Comparison of ENCODE assay signal across 12 cellular contexts in the genomic region with DNA sequence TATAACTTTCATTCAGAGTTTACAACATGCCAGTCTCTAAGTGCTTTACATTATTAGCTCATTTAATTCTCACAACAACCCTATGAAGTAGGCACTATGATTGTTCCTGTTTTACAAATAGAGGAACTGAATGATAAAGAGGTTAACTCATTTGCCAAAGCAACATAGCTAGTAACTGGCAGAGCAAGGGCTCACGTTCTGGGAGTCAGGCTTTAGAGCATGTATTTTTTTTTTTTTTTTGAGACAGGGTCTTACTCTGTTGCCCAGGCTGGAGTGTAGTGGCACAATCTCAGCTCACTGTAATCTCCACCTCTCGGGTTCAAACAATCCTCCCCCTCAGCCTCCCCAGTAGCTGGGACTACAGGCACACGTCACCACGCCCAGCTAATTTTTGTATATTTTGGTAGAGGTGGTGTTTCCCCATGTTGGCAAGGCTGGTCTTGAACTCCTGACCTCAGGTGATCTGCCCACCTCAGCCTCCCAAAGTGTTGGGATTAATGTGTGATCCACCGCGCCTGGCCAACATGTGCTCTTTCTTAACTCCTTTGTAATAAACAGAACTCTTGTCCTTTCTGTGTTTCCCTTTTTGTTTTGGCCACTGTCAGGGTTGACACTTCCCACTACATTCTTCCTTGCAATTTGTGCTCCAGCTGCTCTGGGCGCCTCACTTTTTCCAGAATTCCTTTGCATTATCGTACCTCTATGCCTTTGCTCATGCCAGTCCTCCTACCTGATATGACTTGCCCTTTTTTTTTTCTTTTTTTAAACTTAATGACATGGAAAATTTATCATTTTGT. TPM values are rescaled to one million over a fixed set of nuclear protein-coding genes. Genes with fewer than 3 reads are reported as not detected.
DNase-seq lines count a peak whose midpoint lies in the region; FAIRE-seq and TF ChIP-seq lines count a peak whose summit lies in the region.
"Had no signal": no experiment of that assay in that cellular context is flagged by ENCODE, and none has a peak within 500 bp of the region (broad histone marks: within the 10 kb centered on the region; RNA-seq: fewer than 3 reads in every experiment).

No MANE protein-coding gene starts in this region.

- H3K36me3 ChIP-seq in fibroblast of lung (ENCODE audit: control insufficient read depth, insufficient read depth, low read length) (no peaks in the 10 kb centered on the region), stomach smooth muscle (ENCODE audit: control insufficient read depth in 2 of 2, insufficient read depth in 2 of 2, low read length in 2 of 2) (no peaks in the 10 kb centered on the region)

- H2AFZ ChIP-seq in fibroblast of lung (ENCODE audit: low read length), result no peak overlapping the region

- H3K9me3 ChIP-seq in fibroblast of lung (ENCODE audit: control insufficient read depth, insufficient read depth, low read depth, low read length), result no peaks in the 10 kb centered on the region
- H3K9me3 ChIP-seq in stomach smooth muscle (ENCODE audit: control insufficient read depth in 2 of 2, low read length in 2 of 2), result no peaks in the 10 kb centered on the region

- H3K4me3 ChIP-seq in fibroblast of lung (replicated peaks in 1 of 4; ENCODE audit: control extremely low read depth in 1 of 4, insufficient read depth in 1 of 4, low read depth in 3 of 4, low read length in 4 of 4) (no peak overlapping the region), stomach smooth muscle (ENCODE audit: low read length in 2 of 2) (no peak overlapping the region)

- H3K27me3 ChIP-seq in fibroblast of lung (ENCODE audit: control insufficient read depth, insufficient read depth, low read length) (no peaks in the 10 kb centered on the region), stomach smooth muscle (ENCODE audit: control insufficient read depth in 1 of 2, insufficient read depth in 2 of 2, low read length in 2 of 2) (no peaks in the 10 kb centered on the region)

- no peak for TF ChIP-seq CTCF in fibroblast of lung (conservative IDR thresholded peaks at IDR 0.05 in 1 of 2, IDR thresholded peaks at IDR 0.05 in 1 of 2; ENCODE audit: low read depth in 1 of 2, low read length in 2 of 2)
- no peak for TF ChIP-seq CTCF in D721Med (IDR thresholded peaks at IDR 0.05; ENCODE audit: insufficient read depth, missing control alignments)

- no peaks in the 10 kb centered on the region for H3K79me2 ChIP-seq in fibroblast of lung (ENCODE audit: control insufficient read depth, insufficient read depth, low read length)

- H3K9ac ChIP-seq in fibroblast of lung (ENCODE audit: insufficient read depth, low read length) (no peak overlapping the region), stomach smooth muscle (ENCODE audit: low read length in 2 of 2) (peak overlapping the region in 1 of 2 donors; percentile 2)

- H3K4me2 ChIP-seq in fibroblast of lung (ENCODE audit: extremely low read depth, insufficient read depth, low read length), result peak overlapping the region; percentile 42

- no peak for FAIRE-seq in D721Med (lab: Jason Lieb, UNC)
- FAIRE-seq: H54 had no signal

- DNase-seq in Kasumi-1 (lab: John Stamatoyannopoulos, UW) (peak; percentile 40 to 69), SKM-1 treated with dmso at 0.1 percent for 144 hours (lab: John Stamatoyannopoulos, UW; ENCODE audit: unreplicated experiment) (peak; percentile 74), fibroblast of lung (ENCODE audit: low read depth in 2 of 2) (no peak), NCI-H69 (lab: John Stamatoyannopoulos, UW) (no peak), D721Med (ENCODE audit: insufficient read length, low spot score) (no peak)
- DNase-seq in NK-92 treated with Interleukin-12 subunit alpha and Interleukin-12 subunit beta, amount 100 ng/mL, for 24 hours (lab: John Stamatoyannopoulos, UW), result no peak
- no peak for DNase-seq in activated effector memory CD4-positive, alpha-beta T cell treated with anti-CD3 and anti-CD28 coated beads, Interleukin-2, amount 50 U/mL, for 16 hours
- DNase-seq: activated naive CD4-positive, alpha-beta T cell treated with anti-CD3 and anti-CD28 coated beads, Interleukin-2, amount 50 U/mL, for 16 hours; DND-41; occipital lobe had no signal

- peak overlapping the region; percentile 78 for H3K27ac ChIP-seq in fibroblast of lung (ENCODE audit: insufficient read depth, low read length)
- peak overlapping the region; percentile 76 for H3K27ac ChIP-seq in stomach smooth muscle (ENCODE audit: low read length)

- no peaks in the 10 kb centered on the region for H4K20me1 ChIP-seq in fibroblast of lung (ENCODE audit: control insufficient read depth, extremely low read depth, insufficient read depth, low read length)

- peaks cover 32% of the 10 kb centered on the region for H3K4me1 ChIP-seq in fibroblast of lung (ENCODE audit: control insufficient read depth, extremely low read depth, insufficient read depth, low read length)
- H3K4me1 ChIP-seq in stomach smooth muscle (ENCODE audit: control insufficient read depth, insufficient read depth, low read length), result peaks cover 34% of the 10 kb centered on the region

RNA-seq across cellular contexts. Expression of a gene that starts 39.0 kb away (rescaled TPM):
- total RNA-seq in fibroblast of lung, result 48.8 and 69.9 TPM in 2 replicates
- polyA plus RNA-seq in fibroblast of lung, result 173 and 210 TPM in 2 replicates
- 201 and 211 TPM in 2 replicates for polyA plus RNA-seq in fibroblast of lung (2012)
- polyA minus RNA-seq in fibroblast of lung (ENCODE audit: low replicate concordance), result 738 and 1,027 TPM in 2 replicates

Comparison
In these comparisons a context has a peak if more than half of its experiments do, and no peak if none do; other contexts are left out.
1. DNase-seq: peak in Kasumi-1 (2 of 2) and SKM-1 treated with dmso at 0.1 percent for 144 hours (single experiment); none in fibroblast of lung (0 of 2), NK-92 treated with Interleukin-12 subunit alpha and Interleukin-12 subunit beta, amount 100 ng/mL, for 24 hours (single experiment), activated effector memory CD4-positive, alpha-beta T cell treated with anti-CD3 and anti-CD28 coated beads, Interleukin-2, amount 50 U/mL, for 16 hours (single experiment), NCI-H69 (single experiment) and D721Med (single experiment).